34 cellular contexts compared by ENCODE assay signal in the genomic region with DNA sequence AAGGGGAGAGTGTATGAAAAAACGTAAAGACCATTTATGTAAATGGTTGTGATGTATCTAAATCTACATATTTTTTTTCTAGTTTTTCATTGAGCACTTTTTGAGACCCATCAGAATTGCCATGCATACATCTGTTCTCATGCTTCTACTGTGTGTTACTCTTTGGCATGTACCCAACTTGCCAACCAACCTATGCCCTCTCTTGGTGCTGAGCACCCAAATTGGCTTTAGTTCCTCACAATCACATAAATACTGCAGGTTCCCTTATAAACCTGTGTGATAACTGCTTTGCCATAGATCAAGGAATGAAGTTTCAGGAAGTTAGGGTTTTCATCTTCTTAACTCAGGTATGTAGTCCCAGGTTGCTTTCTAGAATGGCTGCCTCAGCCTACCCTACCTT. TPM values are rescaled to one million over a fixed set of nuclear protein-coding genes. Genes with fewer than 3 reads are reported as not detected.
"Had no signal": no experiment of that assay in that cellular context is flagged by ENCODE, and none has a peak within 500 bp of the region (broad histone marks: within the 10 kb centered on the region; RNA-seq: fewer than 3 reads in every experiment).

No MANE protein-coding gene starts in this region.

- ATAC-seq: activated CD4-positive, alpha-beta T cell treated with anti-CD3 and anti-CD28 coated beads for 36 hours; activated CD8-positive, alpha-beta memory T cell treated with anti-CD3 and anti-CD28 coated beads, Interleukin-2, amount 10 ng/mL, durations not matched to agents 7 days and 5 days; activated CD8-positive, alpha-beta T cell treated with anti-CD3 and anti-CD28 coated beads, Interleukin-2, amount 10 ng/mL, durations not matched to agents 7 days and 5 days; activated naive CD8-positive, alpha-beta T cell treated with anti-CD3 and anti-CD28 coated beads, Interleukin-2, amount 50 U/mL, for 24 hours; body of pancreas; foreskin keratinocyte; gastrocnemius medialis had no signal

- H3K4me1 ChIP-seq: body of pancreas, esophagus muscularis mucosa, foreskin keratinocyte, gastrocnemius medialis had no signal

- H3K27me3 ChIP-seq: adrenal gland, body of pancreas, esophagus muscularis mucosa, foreskin keratinocyte, gastrocnemius medialis had no signal

- H3K9me3 Mint-ChIP-seq: activated CD4-positive, alpha-beta memory T cell treated with anti-CD3 and anti-CD28 coated beads for 36 hours; activated CD4-positive, alpha-beta T cell treated with anti-CD3 and anti-CD28 coated beads, Interleukin-2, amount 10 ng/mL, durations not matched to agents 24 days and 14 days; activated naive CD4-positive, alpha-beta T cell treated with anti-CD3 and anti-CD28 coated beads for 36 hours; activated naive CD4-positive, alpha-beta T cell treated with anti-CD3 and anti-CD28 coated beads, Interleukin-2, amount 50 U/mL, for 24 hours; activated naive CD8-positive, alpha-beta T cell treated with anti-CD3 and anti-CD28 coated beads for 36 hours; activated naive CD8-positive, alpha-beta T cell treated with anti-CD3 and anti-CD28 coated beads, Interleukin-2, amount 50 U/mL, for 24 hours; activated T-helper 1 cell treated with anti-CD3 and anti-CD28 coated beads, Interleukin-12 subunit alpha, Interleukin-12 subunit beta, Interleukin-2, Interleukin-4 antibody, amounts not matched to agents 30 ng/mL and 10 ng/mL and 1 ng/mL, durations not matched to agents 14 hours and 24 hours and 36 hours; endodermal cell had no signal

- H3K36me3 ChIP-seq: adrenal gland, esophagus muscularis mucosa, gastrocnemius medialis had no signal

- H3K27me3 Mint-ChIP-seq: activated CD4-positive, alpha-beta memory T cell treated with anti-CD3 and anti-CD28 coated beads for 36 hours; activated CD4-positive, alpha-beta T cell treated with anti-CD3 and anti-CD28 coated beads for 36 hours; activated CD4-positive, alpha-beta T cell treated with anti-CD3 and anti-CD28 coated beads, Interleukin-2, amount 10 ng/mL, durations not matched to agents 24 days and 14 days; activated CD8-positive, alpha-beta memory T cell treated with anti-CD3 and anti-CD28 coated beads, Interleukin-2, amount 10 ng/mL, durations not matched to agents 7 days and 5 days; activated naive CD4-positive, alpha-beta T cell treated with anti-CD3 and anti-CD28 coated beads, Interleukin-2, amount 50 U/mL, for 24 hours; activated naive CD8-positive, alpha-beta T cell treated with anti-CD3 and anti-CD28 coated beads for 36 hours; activated naive CD8-positive, alpha-beta T cell treated with anti-CD3 and anti-CD28 coated beads, Interleukin-2, amount 50 U/mL, for 24 hours had no signal

- H3K36me3 Mint-ChIP-seq: activated CD4-positive, alpha-beta memory T cell treated with anti-CD3 and anti-CD28 coated beads for 36 hours; activated naive CD4-positive, alpha-beta T cell treated with anti-CD3 and anti-CD28 coated beads, Interleukin-2, amount 50 U/mL, for 24 hours; activated naive CD8-positive, alpha-beta T cell treated with anti-CD3 and anti-CD28 coated beads for 36 hours had no signal

- H3K4me1 Mint-ChIP-seq: activated CD4-positive, alpha-beta T cell treated with anti-CD3 and anti-CD28 coated beads for 36 hours; activated naive CD8-positive, alpha-beta T cell treated with anti-CD3 and anti-CD28 coated beads for 36 hours; endodermal cell had no signal

- H3K27ac ChIP-seq: adrenal gland, body of pancreas, esophagus muscularis mucosa, foreskin keratinocyte, gastrocnemius medialis had no signal

- H3K9me3 ChIP-seq: adrenal gland, body of pancreas, esophagus muscularis mucosa, gastrocnemius medialis had no signal

- H3K4me3 Mint-ChIP-seq: activated CD4-positive, alpha-beta memory T cell treated with anti-CD3 and anti-CD28 coated beads for 36 hours; activated CD4-positive, alpha-beta T cell treated with anti-CD3 and anti-CD28 coated beads for 36 hours; activated CD4-positive, alpha-beta T cell treated with anti-CD3 and anti-CD28 coated beads, Interleukin-2, amount 10 ng/mL, durations not matched to agents 24 days and 14 days; activated CD8-positive, alpha-beta memory T cell treated with anti-CD3 and anti-CD28 coated beads, Interleukin-2, amount 10 ng/mL, durations not matched to agents 7 days and 5 days; activated CD8-positive, alpha-beta T cell treated with anti-CD3 and anti-CD28 coated beads, Interleukin-2, amount 10 ng/mL, durations not matched to agents 7 days and 5 days; activated naive CD4-positive, alpha-beta T cell treated with anti-CD3 and anti-CD28 coated beads for 36 hours; activated naive CD4-positive, alpha-beta T cell treated with anti-CD3 and anti-CD28 coated beads, Interleukin-2, amount 50 U/mL, for 24 hours; activated naive CD8-positive, alpha-beta T cell treated with anti-CD3 and anti-CD28 coated beads for 36 hours; activated naive CD8-positive, alpha-beta T cell treated with anti-CD3 and anti-CD28 coated beads, Interleukin-2, amount 50 U/mL, for 24 hours; activated T-helper 1 cell treated with anti-CD3 and anti-CD28 coated beads, Interleukin-12 subunit alpha, Interleukin-12 subunit beta, Interleukin-2, Interleukin-4 antibody, amounts not matched to agents 30 ng/mL and 10 ng/mL and 1 ng/mL, durations not matched to agents 14 hours and 24 hours and 36 hours; endodermal cell had no signal

- DNase-seq: activated CD4-positive, alpha-beta memory T cell treated with anti-CD3 and anti-CD28 coated beads for 36 hours; activated CD4-positive, alpha-beta T cell treated with anti-CD3 and anti-CD28 coated beads for 36 hours; activated CD4-positive, alpha-beta T cell treated with anti-CD3 and anti-CD28 coated beads, Interleukin-2, amount 10 ng/mL, durations not matched to agents 24 days and 14 days; activated CD4-positive, CD25-positive, alpha-beta regulatory T cell; activated CD4-positive, CD25-positive, alpha-beta regulatory T cell treated with anti-CD3 and anti-CD28 coated beads, Interleukin-2, amount 50 U/mL, for 72 hours; activated CD8-positive, alpha-beta memory T cell treated with anti-CD3 and anti-CD28 coated beads, Interleukin-2, amount 10 ng/mL, durations not matched to agents 7 days and 5 days; activated CD8-positive, alpha-beta memory T cell treated with anti-CD3 and anti-CD28 coated beads, Interleukin-2, amount 50 U/mL, for 4 hours; activated CD8-positive, alpha-beta T cell treated with anti-CD3 and anti-CD28 coated beads, Interleukin-2, amount 10 ng/mL, durations not matched to agents 7 days and 5 days; activated effector memory CD4-positive, alpha-beta T cell treated with anti-CD3 and anti-CD28 coated beads, Interleukin-2, amount 50 U/mL, for 16 hours; activated naive CD4-positive, alpha-beta T cell treated with anti-CD3 and anti-CD28 coated beads for 36 hours; activated naive CD8-positive, alpha-beta T cell treated with anti-CD3 and anti-CD28 coated beads for 36 hours; activated naive CD8-positive, alpha-beta T cell treated with anti-CD3 and anti-CD28 coated beads, Interleukin-2, amount 50 U/mL, for 24 hours; activated T-cell treated with anti-CD3 and anti-CD28 coated beads, Interleukin-2, amount 50 U/mL, for 1 hour; activated T-cell treated with anti-CD3 and anti-CD28 coated beads, Interleukin-2, amount 50 U/mL, for 48 hours; adrenal gland; amygdala; aorta; body of pancreas; caudate nucleus; effector CD8-positive, alpha-beta T cell; endodermal cell; foreskin keratinocyte; gastrocnemius medialis; glutamatergic neuron; T-helper 2 cell had no signal

- H3K27ac Mint-ChIP-seq: activated CD4-positive, alpha-beta memory T cell treated with anti-CD3 and anti-CD28 coated beads for 36 hours; activated CD4-positive, alpha-beta T cell treated with anti-CD3 and anti-CD28 coated beads for 36 hours; activated CD4-positive, alpha-beta T cell treated with anti-CD3 and anti-CD28 coated beads, Interleukin-2, amount 10 ng/mL, durations not matched to agents 24 days and 14 days; activated CD8-positive, alpha-beta memory T cell treated with anti-CD3 and anti-CD28 coated beads, Interleukin-2, amount 10 ng/mL, durations not matched to agents 7 days and 5 days; activated CD8-positive, alpha-beta T cell treated with anti-CD3 and anti-CD28 coated beads, Interleukin-2, amount 10 ng/mL, durations not matched to agents 7 days and 5 days; activated naive CD4-positive, alpha-beta T cell treated with anti-CD3 and anti-CD28 coated beads for 36 hours; activated naive CD4-positive, alpha-beta T cell treated with anti-CD3 and anti-CD28 coated beads, Interleukin-2, amount 50 U/mL, for 24 hours; activated naive CD8-positive, alpha-beta T cell treated with anti-CD3 and anti-CD28 coated beads for 36 hours; activated naive CD8-positive, alpha-beta T cell treated with anti-CD3 and anti-CD28 coated beads, Interleukin-2, amount 50 U/mL, for 24 hours; activated T-helper 1 cell treated with anti-CD3 and anti-CD28 coated beads, Interleukin-12 subunit alpha, Interleukin-12 subunit beta, Interleukin-2, Interleukin-4 antibody, amounts not matched to agents 30 ng/mL and 10 ng/mL and 1 ng/mL, durations not matched to agents 14 hours and 24 hours and 36 hours; activated T-helper 2 cell treated with anti-CD3 and anti-CD28 coated beads, Interferon-gamma antibody, Interleukin-2, Interleukin-4, amounts not matched to agents 10 μg/mL and 5 μg/mL and 100 μg/mL, durations not matched to agents 14 hours and 24 hours and 36 hours; endodermal cell had no signal

- H3K4me3 ChIP-seq: adrenal gland, body of pancreas, esophagus muscularis mucosa, gastrocnemius medialis had no signal

RNA-seq across cellular contexts. Expression of a gene that starts 7.8 kb away (rescaled TPM):
- total RNA-seq: chondrocyte, endodermal cell, foreskin keratinocyte had no signal

RNA-seq across cellular contexts. Expression of a gene that starts 56.3 kb away (rescaled TPM):
- total RNA-seq: activated CD4-positive, alpha-beta memory T cell treated with anti-CD3 and anti-CD28 coated beads for 36 hours; activated CD4-positive, alpha-beta T cell treated with anti-CD3 and anti-CD28 coated beads for 36 hours; activated CD4-positive, alpha-beta T cell treated with anti-CD3 and anti-CD28 coated beads, Interleukin-2, amount 10 ng/mL, durations not matched to agents 24 days and 14 days; activated CD8-positive, alpha-beta memory T cell treated with anti-CD3 and anti-CD28 coated beads for 36 hours; activated CD8-positive, alpha-beta memory T cell treated with anti-CD3 and anti-CD28 coated beads, Interleukin-2, amount 10 ng/mL, durations not matched to agents 7 days and 5 days; activated CD8-positive, alpha-beta T cell treated with anti-CD3 and anti-CD28 coated beads, Interleukin-2, amount 10 ng/mL, durations not matched to agents 7 days and 5 days; activated naive CD4-positive, alpha-beta T cell treated with anti-CD3 and anti-CD28 coated beads for 36 hours; activated naive CD8-positive, alpha-beta T cell treated with anti-CD3 and anti-CD28 coated beads for 36 hours; activated T-helper 1 cell treated with anti-CD3 and anti-CD28 coated beads, Interleukin-12 subunit alpha, Interleukin-12 subunit beta, Interleukin-2, Interleukin-4 antibody, amounts not matched to agents 30 ng/mL and 10 ng/mL and 1 ng/mL, durations not matched to agents 14 hours and 24 hours and 36 hours; activated T-helper 2 cell treated with anti-CD3 and anti-CD28 coated beads, Interferon-gamma antibody, Interleukin-2, Interleukin-4, amounts not matched to agents 10 μg/mL and 5 μg/mL and 100 μg/mL, durations not matched to agents 14 hours and 24 hours and 36 hours; adrenal gland; aorta; body of pancreas; chondrocyte; dermis microvascular lymphatic vessel endothelial cell; endodermal cell; epithelial cell of proximal tubule; esophagus muscularis mucosa; foreskin keratinocyte; T-helper 1 cell treated with Interleukin-12 subunit alpha and Interleukin-12 subunit beta and Interleukin-4 antibody, amounts not matched to agents 30 ng/mL and 1 ng/mL, for 36 hours had no signal
